In the genomic region with DNA sequence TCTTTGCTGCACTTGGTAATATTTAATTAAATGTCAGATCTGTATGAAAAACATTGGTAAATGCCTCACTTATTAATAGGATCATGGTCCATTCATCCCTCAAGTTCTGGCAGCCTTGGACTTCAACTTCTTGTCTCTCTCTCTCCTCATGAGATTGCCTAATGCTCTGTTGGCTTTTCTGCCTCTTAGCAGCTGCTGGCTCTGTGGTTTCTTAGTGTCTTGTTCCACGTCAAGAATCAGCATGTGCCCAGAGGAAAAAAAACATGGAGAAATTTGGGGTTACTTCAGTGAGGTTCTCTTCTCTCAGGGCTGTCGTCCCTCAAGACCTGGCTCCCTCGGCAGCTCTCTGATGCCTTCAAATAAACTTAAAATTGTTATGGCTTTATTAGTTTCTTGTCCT, we compare ENCODE assay signal across 15 cellular contexts.
DNase-seq lines count a peak whose midpoint lies in the region; TF ChIP-seq lines count a peak whose summit lies in the region.
"Had no signal": no experiment of that assay in that cellular context is flagged by ENCODE, and none has a peak within 500 bp of the region (broad histone marks: within the 10 kb centered on the region; RNA-seq: fewer than 3 reads in every experiment).

No MANE protein-coding gene starts in this region.

- H3K4me2 ChIP-seq in osteoblast (ENCODE audit: insufficient read depth, low read length) = no peak overlapping the region

- H2AFZ ChIP-seq in osteoblast (ENCODE audit: low read length) = peak overlapping the region; percentile 49

- no peaks in the 10 kb centered on the region for H3K36me3 ChIP-seq in osteoblast (ENCODE audit: insufficient read depth, low read length)
- H3K36me3 ChIP-seq in WERI-Rb-1 = no peaks in the 10 kb centered on the region
- H3K36me3 ChIP-seq: cardiac muscle cell, MG63 had no signal

- no peaks in the 10 kb centered on the region for H4K20me1 ChIP-seq in osteoblast (ENCODE audit: insufficient read depth, low read length)

- H3K27ac Mint-ChIP-seq in endothelial cell (ENCODE audit: unreplicated experiment) = no peak overlapping the region
- H3K27ac Mint-ChIP-seq: activated CD4-positive, alpha-beta memory T cell treated with anti-CD3 and anti-CD28 coated beads, Interleukin-2, amount 10 ng/mL, durations not matched to agents 7 days and 5 days; H9 had no signal

- H3K4me1 ChIP-seq in osteoblast (ENCODE audit: insufficient read depth, low read length) = no peaks in the 10 kb centered on the region

- H3K9me3 ChIP-seq in osteoblast (ENCODE audit: low read depth, low read length) = no peaks in the 10 kb centered on the region
- no peaks in the 10 kb centered on the region for H3K9me3 ChIP-seq in WERI-Rb-1 (ENCODE audit: severe bottlenecking)
- H3K9me3 ChIP-seq: MG63 had no signal

- H3K27me3 ChIP-seq in osteoblast (ENCODE audit: insufficient read depth, low read length) = no peaks in the 10 kb centered on the region
- no peaks in the 10 kb centered on the region for H3K27me3 ChIP-seq in WERI-Rb-1 (ENCODE audit: insufficient read depth, low read depth, severe bottlenecking)
- H3K27me3 ChIP-seq: cardiac muscle cell, MG63 had no signal

- H3K27me3 Mint-ChIP-seq in endothelial cell (ENCODE audit: unreplicated experiment) = no peaks in the 10 kb centered on the region
- H3K27me3 Mint-ChIP-seq: activated CD4-positive, alpha-beta memory T cell treated with anti-CD3 and anti-CD28 coated beads, Interleukin-2, amount 10 ng/mL, durations not matched to agents 7 days and 5 days had no signal

- no peaks in the 10 kb centered on the region for H3K79me2 ChIP-seq in osteoblast (ENCODE audit: insufficient read depth, low read length)

- H3K9me3 Mint-ChIP-seq in endothelial cell (ENCODE audit: unreplicated experiment) = no peaks in the 10 kb centered on the region
- H3K9me3 Mint-ChIP-seq: activated CD4-positive, alpha-beta memory T cell treated with anti-CD3 and anti-CD28 coated beads, Interleukin-2, amount 10 ng/mL, durations not matched to agents 7 days and 5 days; H9 had no signal

- H3K27ac ChIP-seq in osteoblast (ENCODE audit: low read depth, low read length) = no peak overlapping the region
- H3K27ac ChIP-seq in WERI-Rb-1 = no peak overlapping the region
- H3K27ac ChIP-seq: cardiac muscle cell had no signal

- no peak overlapping the region for H3K4me3 Mint-ChIP-seq in endothelial cell (ENCODE audit: unreplicated experiment)
- H3K4me3 Mint-ChIP-seq: activated CD4-positive, alpha-beta memory T cell treated with anti-CD3 and anti-CD28 coated beads, Interleukin-2, amount 10 ng/mL, durations not matched to agents 7 days and 5 days; H9 had no signal

- TF ChIP-seq CTCF in epithelial cell of esophagus (IDR thresholded peaks at IDR 0.05; ENCODE audit: insufficient read depth, low read depth, low read length, missing control alignments) (no peak), osteoblast (IDR thresholded peaks at IDR 0.05; ENCODE audit: extremely low read depth, low read depth, low read length) (no peak), endothelial cell (IDR thresholded peaks at IDR 0.05; ENCODE audit: unreplicated experiment) (no peak), WERI-Rb-1 (IDR thresholded peaks at IDR 0.05; ENCODE audit: low read depth, low read length) (no peak)

- H3K36me3 Mint-ChIP-seq in endothelial cell (ENCODE audit: low read depth, unreplicated experiment) = no peaks in the 10 kb centered on the region

- in situ Hi-C loops in Caki2 (cut with HindIII; ENCODE audit: low pct_unique_long_range_greater_than_20kb, low sequenced_read_pairs) = no loop called here

- H3K4me3 ChIP-seq in epithelial cell of esophagus (ENCODE audit: low read length) = no peak overlapping the region
- H3K4me3 ChIP-seq in osteoblast (ENCODE audit: insufficient read depth, low read length) = no peak overlapping the region
- H3K4me3 ChIP-seq in WERI-Rb-1 (ENCODE audit: low read depth, low read length) = no peak overlapping the region
- H3K4me3 ChIP-seq: cardiac muscle cell, MG63 had no signal

- H3K4me1 Mint-ChIP-seq in endothelial cell (ENCODE audit: unreplicated experiment) = no peaks in the 10 kb centered on the region
- H3K4me1 Mint-ChIP-seq: activated CD4-positive, alpha-beta memory T cell treated with anti-CD3 and anti-CD28 coated beads, Interleukin-2, amount 10 ng/mL, durations not matched to agents 7 days and 5 days had no signal

- peak; percentile 12 for DNase-seq in Caki2 (ENCODE audit: low read depth)
- DNase-seq in OCI-M1 (lab: John Stamatoyannopoulos, UW) = peak; percentile 21
- DNase-seq in epithelial cell of esophagus (ENCODE audit: low read depth) = peak; percentile 20
- no peak for DNase-seq in osteoblast (ENCODE audit: insufficient read length, low spot score, missing footprints)
- DNase-seq in activated T-cell treated with anti-CD3 and anti-CD28 coated beads, Interleukin-2, amount 50 U/mL, for 1 hour = no peak
- DNase-seq in AG08396 (ENCODE audit: low spot score) = no peak
- no peak for DNase-seq in endothelial cell (ENCODE audit: low spot score)
- DNase-seq in WERI-Rb-1 = no peak
- DNase-seq: activated CD4-positive, alpha-beta memory T cell treated with anti-CD3 and anti-CD28 coated beads, Interleukin-2, amount 10 ng/mL, durations not matched to agents 7 days and 5 days; activated gamma-delta T cell treated with Interleukin-2 at 50 U/mL for 16 hours; DMS79 treated with DMSO at 0.1 percent for 48 hours; H9; MG63; stimulated activated CD4-positive, alpha-beta T cell treated with anti-CD3 and anti-CD28 coated beads, Interleukin-1b, Interleukin-23, amount 100 ng/mL, for 48 hours had no signal

Comparison
In these comparisons a context has a peak if more than half of its experiments do, and no peak if none do; other contexts are left out.
1. DNase-seq: peak in Caki2 (single experiment), OCI-M1 (single experiment) and epithelial cell of esophagus (single experiment); none in osteoblast (single experiment), activated T-cell treated with anti-CD3 and anti-CD28 coated beads, Interleukin-2, amount 50 U/mL, for 1 hour (single experiment), AG08396 (single experiment), endothelial cell (single experiment) and WERI-Rb-1 (single experiment).